In genomic region chr19:6087074-6087506, GRCh38 we compare ENCODE assay signal across 1 cellular context.
TF ChIP-seq lines count a peak whose summit lies in the region.

No MANE protein-coding gene starts in this region.

TF ChIP-seq in K562, 482 proteins besides CTCF, POLR2A, EP300 and RAD21 (continued from another document and continues in another):
- no peak for TF ChIP-seq HNRNPLL (IDR thresholded peaks at IDR 0.05; ENCODE audit: low read depth, low read length, poor library complexity, severe bottlenecking)
- TF ChIP-seq SNIP1 (IDR thresholded peaks at IDR 0.05; ENCODE audit: low read depth) = no peak
- no peak for TF ChIP-seq ZNF384 (IDR thresholded peaks at IDR 0.05; ENCODE audit: low read depth, low read length)
- 0 out of 2 replicates have a peak, but pooled peaks have one; percentile 42 for TF ChIP-seq POLR2AphosphoS5 (IDR thresholded peaks at IDR 0.05; ENCODE audit: control insufficient read depth, insufficient read depth, low read depth, low read length)
- no peak for TF ChIP-seq HDAC3 (IDR thresholded peaks at IDR 0.05; ENCODE audit: borderline replicate concordance, partially characterized antibody)
- no peak; the same call in 1 of the 2 replicates for TF ChIP-seq TAL1 (IDR thresholded peaks at IDR 0.05)
- no peak for TF ChIP-seq DEAF1 (CRISPR knock-in tag; IDR thresholded peaks at IDR 0.05)
- TF ChIP-seq CTBP1 (IDR thresholded peaks at IDR 0.05; ENCODE audit: borderline replicate concordance) = peak; percentile 44
- no peak for TF ChIP-seq ZNF76 (CRISPR knock-in tag; IDR thresholded peaks at IDR 0.05; ENCODE audit: borderline replicate concordance)
- TF ChIP-seq DPF2 (IDR thresholded peaks at IDR 0.05) = no peak
- TF ChIP-seq RBM34 (IDR thresholded peaks at IDR 0.05; ENCODE audit: borderline replicate concordance, insufficient read depth, low read length) = no peak
- TF ChIP-seq JUND (IDR thresholded peaks at IDR 0.05; ENCODE audit: borderline replicate concordance, low read depth, low read length) = peak; percentile 8; the same call in 1 of the 2 replicates
- TF ChIP-seq JUND (tag; IDR thresholded peaks at IDR 0.05; ENCODE audit: borderline replicate concordance, low read depth, low read length) = no peak
- no peak for TF ChIP-seq ZFP36 (IDR thresholded peaks at IDR 0.05; ENCODE audit: low read depth, low read length, partially characterized antibody)
- TF ChIP-seq MEIS2 (IDR thresholded peaks at IDR 0.05; ENCODE audit: partially characterized antibody) = peak; percentile 43
- no peak for TF ChIP-seq ZNF644 (tag; IDR thresholded peaks at IDR 0.05; ENCODE audit: low read depth)
- TF ChIP-seq, protein P1, sequence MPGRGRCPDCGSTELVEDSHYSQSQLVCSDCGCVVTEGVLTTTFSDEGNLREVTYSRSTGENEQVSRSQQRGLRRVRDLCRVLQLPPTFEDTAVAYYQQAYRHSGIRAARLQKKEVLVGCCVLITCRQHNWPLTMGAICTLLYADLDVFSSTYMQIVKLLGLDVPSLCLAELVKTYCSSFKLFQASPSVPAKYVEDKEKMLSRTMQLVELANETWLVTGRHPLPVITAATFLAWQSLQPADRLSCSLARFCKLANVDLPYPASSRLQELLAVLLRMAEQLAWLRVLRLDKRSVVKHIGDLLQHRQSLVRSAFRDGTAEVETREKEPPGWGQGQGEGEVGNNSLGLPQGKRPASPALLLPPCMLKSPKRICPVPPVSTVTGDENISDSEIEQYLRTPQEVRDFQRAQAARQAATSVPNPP (IDR thresholded peaks at IDR 0.05; ENCODE audit: borderline replicate concordance, insufficient read depth, insufficient read length) = no peak
- no peak for TF ChIP-seq ZSCAN32 (CRISPR knock-in tag; IDR thresholded peaks at IDR 0.05)
- TF ChIP-seq TARDBP (IDR thresholded peaks at IDR 0.05) = no peak
- TF ChIP-seq TOE1 (IDR thresholded peaks at IDR 0.05; ENCODE audit: borderline replicate concordance) = no peak
- TF ChIP-seq TOE1 (CRISPR knock-in tag; IDR thresholded peaks at IDR 0.05; ENCODE audit: borderline replicate concordance, low read depth) = no peak
- peak; percentile 48 for TF ChIP-seq L3MBTL2 (IDR thresholded peaks at IDR 0.05)
- no peak for TF ChIP-seq BRD9 (IDR thresholded peaks at IDR 0.05; ENCODE audit: low read depth, partially characterized antibody)
- no peak for TF ChIP-seq CXXC5 (CRISPR knock-in tag; IDR thresholded peaks at IDR 0.05)
- no peak for TF ChIP-seq WHSC1 (IDR thresholded peaks at IDR 0.05; ENCODE audit: low read length)
- TF ChIP-seq ZNF778 (CRISPR knock-in tag; IDR thresholded peaks at IDR 0.05) = no peak
- TF ChIP-seq CLOCK (CRISPR knock-in tag; IDR thresholded peaks at IDR 0.05; ENCODE audit: borderline replicate concordance) = no peak
- no peak for TF ChIP-seq RNF2 (IDR thresholded peaks at IDR 0.05)
- TF ChIP-seq PATZ1 (CRISPR knock-in tag; IDR thresholded peaks at IDR 0.05; ENCODE audit: borderline replicate concordance) = no peak
- no peak for TF ChIP-seq ZNF408 (CRISPR knock-in tag; IDR thresholded peaks at IDR 0.05; ENCODE audit: low read depth)
- no peak for TF ChIP-seq MLLT1 (IDR thresholded peaks at IDR 0.05)
- TF ChIP-seq PHB2 (IDR thresholded peaks at IDR 0.05; ENCODE audit: low read depth) = no peak
- TF ChIP-seq ZBED1 (IDR thresholded peaks at IDR 0.05) = no peak
- TF ChIP-seq ZNF217 (CRISPR knock-in tag; IDR thresholded peaks at IDR 0.05) = no peak
- TF ChIP-seq PURB (CRISPR knock-in tag; IDR thresholded peaks at IDR 0.05; ENCODE audit: low read depth) = no peak
- TF ChIP-seq ZNF639 (CRISPR knock-in tag; conservative IDR thresholded peaks at IDR 0.05 in 1 of 2, IDR thresholded peaks at IDR 0.05 in 1 of 2) = no peak
- no peak for TF ChIP-seq SAP30 (IDR thresholded peaks at IDR 0.05; ENCODE audit: borderline replicate concordance, insufficient read depth, low read depth, low read length, poor library complexity, severe bottlenecking)
- TF ChIP-seq TBL1XR1 (IDR thresholded peaks at IDR 0.05; ENCODE audit: low read length in 2 of 2) = no peak
- no peak for TF ChIP-seq ZNF274 (IDR thresholded peaks at IDR 0.05; ENCODE audit: borderline replicate concordance, low read depth, low read length)
- TF ChIP-seq, protein P2, sequence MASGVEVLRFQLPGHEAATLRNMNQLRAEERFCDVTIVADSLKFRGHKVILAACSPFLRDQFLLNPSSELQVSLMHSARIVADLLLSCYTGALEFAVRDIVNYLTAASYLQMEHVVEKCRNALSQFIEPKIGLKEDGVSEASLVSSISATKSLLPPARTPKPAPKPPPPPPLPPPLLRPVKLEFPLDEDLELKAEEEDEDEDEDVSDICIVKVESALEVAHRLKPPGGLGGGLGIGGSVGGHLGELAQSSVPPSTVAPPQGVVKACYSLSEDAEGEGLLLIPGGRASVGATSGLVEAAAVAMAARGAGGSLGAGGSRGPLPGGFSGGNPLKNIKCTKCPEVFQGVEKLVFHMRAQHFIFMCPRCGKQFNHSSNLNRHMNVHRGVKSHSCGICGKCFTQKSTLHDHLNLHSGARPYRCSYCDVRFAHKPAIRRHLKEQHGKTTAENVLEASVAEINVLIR (CRISPR knock-in tag; IDR thresholded peaks at IDR 0.05) = no peak
- TF ChIP-seq, protein P3, sequence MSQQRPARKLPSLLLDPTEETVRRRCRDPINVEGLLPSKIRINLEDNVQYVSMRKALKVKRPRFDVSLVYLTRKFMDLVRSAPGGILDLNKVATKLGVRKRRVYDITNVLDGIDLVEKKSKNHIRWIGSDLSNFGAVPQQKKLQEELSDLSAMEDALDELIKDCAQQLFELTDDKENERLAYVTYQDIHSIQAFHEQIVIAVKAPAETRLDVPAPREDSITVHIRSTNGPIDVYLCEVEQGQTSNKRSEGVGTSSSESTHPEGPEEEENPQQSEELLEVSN (IDR thresholded peaks at IDR 0.05; ENCODE audit: borderline replicate concordance in 1 of 2, extremely low read depth in 1 of 2, insufficient read depth in 1 of 2, insufficient read length in 1 of 2, low read depth in 1 of 2, low read length in 1 of 2, poor library complexity in 1 of 2, severe bottlenecking in 1 of 2) = no peak
- no peak for TF ChIP-seq ZNF431 (CRISPR knock-in tag; IDR thresholded peaks at IDR 0.05)
- peak; percentile 44 for TF ChIP-seq RBBP5 (IDR thresholded peaks at IDR 0.05; ENCODE audit: borderline replicate concordance, insufficient read depth, low read length, poor library complexity, severe bottlenecking)
- no peak for TF ChIP-seq YY1 (IDR thresholded peaks at IDR 0.05; ENCODE audit: borderline replicate concordance in 1 of 3, control insufficient read depth in 1 of 3, extremely low read depth in 1 of 3, insufficient read depth in 3 of 3, insufficient read length in 1 of 3, insufficient replicate concordance in 2 of 3, low read depth in 1 of 3, low read length in 2 of 3)
- TF ChIP-seq ILK (tag; IDR thresholded peaks at IDR 0.05; ENCODE audit: borderline replicate concordance, low read depth) = no peak
- TF ChIP-seq TEAD1 (CRISPR knock-in tag; IDR thresholded peaks at IDR 0.05) = no peak
- no peak for TF ChIP-seq CBFB (CRISPR knock-in tag; IDR thresholded peaks at IDR 0.05)
- no peak for TF ChIP-seq ZNF584 (CRISPR knock-in tag; IDR thresholded peaks at IDR 0.05; ENCODE audit: low read depth)
- TF ChIP-seq, protein P4, sequence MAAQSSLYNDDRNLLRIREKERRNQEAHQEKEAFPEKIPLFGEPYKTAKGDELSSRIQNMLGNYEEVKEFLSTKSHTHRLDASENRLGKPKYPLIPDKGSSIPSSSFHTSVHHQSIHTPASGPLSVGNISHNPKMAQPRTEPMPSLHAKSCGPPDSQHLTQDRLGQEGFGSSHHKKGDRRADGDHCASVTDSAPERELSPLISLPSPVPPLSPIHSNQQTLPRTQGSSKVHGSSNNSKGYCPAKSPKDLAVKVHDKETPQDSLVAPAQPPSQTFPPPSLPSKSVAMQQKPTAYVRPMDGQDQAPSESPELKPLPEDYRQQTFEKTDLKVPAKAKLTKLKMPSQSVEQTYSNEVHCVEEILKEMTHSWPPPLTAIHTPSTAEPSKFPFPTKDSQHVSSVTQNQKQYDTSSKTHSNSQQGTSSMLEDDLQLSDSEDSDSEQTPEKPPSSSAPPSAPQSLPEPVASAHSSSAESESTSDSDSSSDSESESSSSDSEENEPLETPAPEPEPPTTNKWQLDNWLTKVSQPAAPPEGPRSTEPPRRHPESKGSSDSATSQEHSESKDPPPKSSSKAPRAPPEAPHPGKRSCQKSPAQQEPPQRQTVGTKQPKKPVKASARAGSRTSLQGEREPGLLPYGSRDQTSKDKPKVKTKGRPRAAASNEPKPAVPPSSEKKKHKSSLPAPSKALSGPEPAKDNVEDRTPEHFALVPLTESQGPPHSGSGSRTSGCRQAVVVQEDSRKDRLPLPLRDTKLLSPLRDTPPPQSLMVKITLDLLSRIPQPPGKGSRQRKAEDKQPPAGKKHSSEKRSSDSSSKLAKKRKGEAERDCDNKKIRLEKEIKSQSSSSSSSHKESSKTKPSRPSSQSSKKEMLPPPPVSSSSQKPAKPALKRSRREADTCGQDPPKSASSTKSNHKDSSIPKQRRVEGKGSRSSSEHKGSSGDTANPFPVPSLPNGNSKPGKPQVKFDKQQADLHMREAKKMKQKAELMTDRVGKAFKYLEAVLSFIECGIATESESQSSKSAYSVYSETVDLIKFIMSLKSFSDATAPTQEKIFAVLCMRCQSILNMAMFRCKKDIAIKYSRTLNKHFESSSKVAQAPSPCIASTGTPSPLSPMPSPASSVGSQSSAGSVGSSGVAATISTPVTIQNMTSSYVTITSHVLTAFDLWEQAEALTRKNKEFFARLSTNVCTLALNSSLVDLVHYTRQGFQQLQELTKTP (IDR thresholded peaks at IDR 0.05; ENCODE audit: low read depth in 1 of 2, partially characterized antibody in 2 of 2) = no peak
- TF ChIP-seq ZNF444 (CRISPR knock-in tag; IDR thresholded peaks at IDR 0.05) = no peak
- TF ChIP-seq CBX1 (IDR thresholded peaks at IDR 0.05; ENCODE audit: low read depth) = no peak
- TF ChIP-seq STAT5B (CRISPR knock-in tag; IDR thresholded peaks at IDR 0.05) = no peak
- TF ChIP-seq CEBPG (CRISPR knock-in tag; IDR thresholded peaks at IDR 0.05) = no peak
- no peak for TF ChIP-seq CEBPG (tag; conservative IDR thresholded peaks at IDR 0.05 in 1 of 2, IDR thresholded peaks at IDR 0.05 in 1 of 2)
